In the genomic region with DNA sequence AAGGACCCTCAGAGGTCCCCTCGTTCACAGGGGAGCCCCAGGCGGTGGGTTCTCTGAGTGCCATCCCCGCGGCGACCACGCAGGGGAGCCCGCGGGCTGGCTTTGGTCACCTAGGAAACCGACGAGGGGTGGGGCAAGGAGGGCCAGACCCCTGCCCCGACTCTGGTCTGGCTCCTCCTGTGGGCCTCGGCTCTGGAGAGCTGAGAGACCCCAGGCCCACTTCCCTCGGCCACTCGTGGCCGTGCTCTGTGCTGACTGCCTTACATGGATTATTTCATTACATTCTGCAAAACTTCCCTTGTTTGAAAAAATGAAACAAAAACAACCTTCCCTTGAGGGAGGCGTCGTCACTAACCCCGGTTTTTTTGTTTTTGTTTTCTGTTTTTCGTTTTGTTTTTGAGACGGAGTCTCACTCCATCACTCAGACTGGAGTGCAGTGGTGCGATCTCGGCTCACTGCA, we compare ENCODE assay signal across 8 cellular contexts. TPM values are rescaled to one million over a fixed set of nuclear protein-coding genes. Genes with fewer than 3 reads are reported as not detected.
A peak's percentile ranks its signal among the peaks of the same experiment; 100 is the strongest.
DNase-seq lines count a peak whose midpoint lies in the region; ATAC-seq and TF ChIP-seq lines count a peak whose summit lies in the region.

No MANE protein-coding gene starts in this region.

- H3K36me3 Mint-ChIP-seq in WTC11 = peaks cover 4% of the 10 kb centered on the region
- peaks cover 6% of the 10 kb centered on the region for H3K36me3 Mint-ChIP-seq in central memory CD8-positive, alpha-beta T cell (ENCODE audit: insufficient read depth)

- TF ChIP-seq CTCF in WTC11 (IDR thresholded peaks at IDR 0.05) = peak; percentile 77

- H3K9me3 Mint-ChIP-seq in WTC11 = peaks cover 17% of the 10 kb centered on the region
- no peaks in the 10 kb centered on the region for H3K9me3 Mint-ChIP-seq in central memory CD8-positive, alpha-beta T cell

- peak overlapping the region; percentile 36 for H3K4me3 Mint-ChIP-seq in WTC11
- H3K4me3 Mint-ChIP-seq in central memory CD8-positive, alpha-beta T cell = peak overlapping the region; percentile 87

- peaks cover 14% of the 10 kb centered on the region for H3K27me3 Mint-ChIP-seq in WTC11 (ENCODE audit: low read depth)
- H3K27me3 Mint-ChIP-seq in central memory CD8-positive, alpha-beta T cell = peaks cover 6% of the 10 kb centered on the region

- CTCF ChIA-PET in WTC11 (lab: Charles Lee) = interaction anchor here (0.6 to 2.6 kb wide), 24 partner anchors 8 to 289 kb away, joined by 3 to 18 read pairs (median 4); no protein-coding TSS in a partner anchor

- POLR2A ChIA-PET in WTC11 (lab: Charles Lee) = no interaction called here

- peak; percentile 68 for ATAC-seq in GM18868 (IDR thresholded peaks at IDR 0.05; ENCODE audit: unreplicated experiment)
- ATAC-seq in WTC11 = peak; percentile 99
- ATAC-seq in central memory CD8-positive, alpha-beta T cell (replicated peaks; ENCODE audit: extremely low read depth, poor library complexity, severe bottlenecking) = peak; percentile 71

- DNase-seq in AG08395 (ENCODE audit: low spot score) (peak; percentile 53), HT-29 (ENCODE audit: low spot score) (peak; percentile 2), WTC11 (ENCODE audit: low spot score) (peak; percentile 86), medulla oblongata (ENCODE audit: extremely low spot score) (peak; percentile 46), SIG-M5 (lab: John Stamatoyannopoulos, UW) (no peak)
- DNase-seq in central memory CD8-positive, alpha-beta T cell (ENCODE audit: low spot score in 2 of 2) = peak; percentile 59 to 71
- peak; percentile 60 for DNase-seq in stimulated activated CD8-positive, alpha-beta memory T cell treated with anti-CD3 and anti-CD28 coated beads, Interleukin-4, amount 100 ng/mL, for 24 hours (ENCODE audit: low read depth)

- peaks cover 6% of the 10 kb centered on the region for H3K4me1 Mint-ChIP-seq in WTC11
- peaks cover 27% of the 10 kb centered on the region for H3K4me1 Mint-ChIP-seq in central memory CD8-positive, alpha-beta T cell

- H3K27ac Mint-ChIP-seq in WTC11 = peak overlapping the region; percentile 77; the same call in 1 of the 2 replicates
- H3K27ac Mint-ChIP-seq in central memory CD8-positive, alpha-beta T cell (ENCODE audit: low read depth) = peak overlapping the region; percentile 95

TF ChIP-seq in WTC11, 78 proteins besides CTCF, POLR2A, EP300 and RAD21 (continues in another document):
- TF ChIP-seq, protein P1, sequence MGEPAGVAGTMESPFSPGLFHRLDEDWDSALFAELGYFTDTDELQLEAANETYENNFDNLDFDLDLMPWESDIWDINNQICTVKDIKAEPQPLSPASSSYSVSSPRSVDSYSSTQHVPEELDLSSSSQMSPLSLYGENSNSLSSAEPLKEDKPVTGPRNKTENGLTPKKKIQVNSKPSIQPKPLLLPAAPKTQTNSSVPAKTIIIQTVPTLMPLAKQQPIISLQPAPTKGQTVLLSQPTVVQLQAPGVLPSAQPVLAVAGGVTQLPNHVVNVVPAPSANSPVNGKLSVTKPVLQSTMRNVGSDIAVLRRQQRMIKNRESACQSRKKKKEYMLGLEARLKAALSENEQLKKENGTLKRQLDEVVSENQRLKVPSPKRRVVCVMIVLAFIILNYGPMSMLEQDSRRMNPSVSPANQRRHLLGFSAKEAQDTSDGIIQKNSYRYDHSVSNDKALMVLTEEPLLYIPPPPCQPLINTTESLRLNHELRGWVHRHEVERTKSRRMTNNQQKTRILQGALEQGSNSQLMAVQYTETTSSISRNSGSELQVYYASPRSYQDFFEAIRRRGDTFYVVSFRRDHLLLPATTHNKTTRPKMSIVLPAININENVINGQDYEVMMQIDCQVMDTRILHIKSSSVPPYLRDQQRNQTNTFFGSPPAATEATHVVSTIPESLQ (CRISPR knock-in tag; IDR thresholded peaks at IDR 0.05) = no peak
- TF ChIP-seq ERG (CRISPR knock-in tag; IDR thresholded peaks at IDR 0.05) (no peak), ZSCAN18 (CRISPR knock-in tag; IDR thresholded peaks at IDR 0.05) (no peak), RELA (CRISPR knock-in tag; IDR thresholded peaks at IDR 0.05; ENCODE audit: borderline replicate concordance) (no peak), HMGA2 (CRISPR knock-in tag; IDR thresholded peaks at IDR 0.05) (no peak), E2F5 (CRISPR knock-in tag; IDR thresholded peaks at IDR 0.05) (no peak), ZBTB21 (CRISPR knock-in tag; IDR thresholded peaks at IDR 0.05; ENCODE audit: borderline replicate concordance) (no peak), ZNF138 (CRISPR knock-in tag; conservative IDR thresholded peaks at IDR 0.05) (no peak), NFATC4 (CRISPR knock-in tag; IDR thresholded peaks at IDR 0.05) (no peak), TCF7 (CRISPR knock-in tag; IDR thresholded peaks at IDR 0.05; ENCODE audit: low read depth) (no peak), PRRX2 (CRISPR knock-in tag; IDR thresholded peaks at IDR 0.05) (no peak), ZNF317 (CRISPR knock-in tag; IDR thresholded peaks at IDR 0.05; ENCODE audit: borderline replicate concordance, low read depth) (no peak), RORB (CRISPR knock-in tag; IDR thresholded peaks at IDR 0.05) (no peak)
- TF ChIP-seq, protein P2, sequence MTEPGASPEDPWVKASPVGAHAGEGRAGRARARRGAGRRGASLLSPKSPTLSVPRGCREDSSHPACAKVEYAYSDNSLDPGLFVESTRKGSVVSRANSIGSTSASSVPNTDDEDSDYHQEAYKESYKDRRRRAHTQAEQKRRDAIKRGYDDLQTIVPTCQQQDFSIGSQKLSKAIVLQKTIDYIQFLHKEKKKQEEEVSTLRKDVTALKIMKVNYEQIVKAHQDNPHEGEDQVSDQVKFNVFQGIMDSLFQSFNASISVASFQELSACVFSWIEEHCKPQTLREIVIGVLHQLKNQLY (CRISPR knock-in tag; IDR thresholded peaks at IDR 0.05) = no peak
- TF ChIP-seq, protein P3, sequence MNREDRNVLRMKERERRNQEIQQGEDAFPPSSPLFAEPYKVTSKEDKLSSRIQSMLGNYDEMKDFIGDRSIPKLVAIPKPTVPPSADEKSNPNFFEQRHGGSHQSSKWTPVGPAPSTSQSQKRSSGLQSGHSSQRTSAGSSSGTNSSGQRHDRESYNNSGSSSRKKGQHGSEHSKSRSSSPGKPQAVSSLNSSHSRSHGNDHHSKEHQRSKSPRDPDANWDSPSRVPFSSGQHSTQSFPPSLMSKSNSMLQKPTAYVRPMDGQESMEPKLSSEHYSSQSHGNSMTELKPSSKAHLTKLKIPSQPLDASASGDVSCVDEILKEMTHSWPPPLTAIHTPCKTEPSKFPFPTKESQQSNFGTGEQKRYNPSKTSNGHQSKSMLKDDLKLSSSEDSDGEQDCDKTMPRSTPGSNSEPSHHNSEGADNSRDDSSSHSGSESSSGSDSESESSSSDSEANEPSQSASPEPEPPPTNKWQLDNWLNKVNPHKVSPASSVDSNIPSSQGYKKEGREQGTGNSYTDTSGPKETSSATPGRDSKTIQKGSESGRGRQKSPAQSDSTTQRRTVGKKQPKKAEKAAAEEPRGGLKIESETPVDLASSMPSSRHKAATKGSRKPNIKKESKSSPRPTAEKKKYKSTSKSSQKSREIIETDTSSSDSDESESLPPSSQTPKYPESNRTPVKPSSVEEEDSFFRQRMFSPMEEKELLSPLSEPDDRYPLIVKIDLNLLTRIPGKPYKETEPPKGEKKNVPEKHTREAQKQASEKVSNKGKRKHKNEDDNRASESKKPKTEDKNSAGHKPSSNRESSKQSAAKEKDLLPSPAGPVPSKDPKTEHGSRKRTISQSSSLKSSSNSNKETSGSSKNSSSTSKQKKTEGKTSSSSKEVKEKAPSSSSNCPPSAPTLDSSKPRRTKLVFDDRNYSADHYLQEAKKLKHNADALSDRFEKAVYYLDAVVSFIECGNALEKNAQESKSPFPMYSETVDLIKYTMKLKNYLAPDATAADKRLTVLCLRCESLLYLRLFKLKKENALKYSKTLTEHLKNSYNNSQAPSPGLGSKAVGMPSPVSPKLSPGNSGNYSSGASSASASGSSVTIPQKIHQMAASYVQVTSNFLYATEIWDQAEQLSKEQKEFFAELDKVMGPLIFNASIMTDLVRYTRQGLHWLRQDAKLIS (CRISPR knock-in tag; IDR thresholded peaks at IDR 0.05; ENCODE audit: borderline replicate concordance) = no peak

RNA-seq across cellular contexts. Expression of gene CYTH4, which starts 15.2 kb away (rescaled TPM):
- total RNA-seq in HT-29 (2014; rRNA removed; shearing (Covaris generic)) = not detected in 2 replicates
- total RNA-seq in WTC11 (2021) = 0.11 to 0.16 TPM (median 0.15 TPM) in 3 replicates

RNA-seq across cellular contexts. Expression of gene RAC2, which starts 23.1 kb away (rescaled TPM):
- 6.7 and 7.3 TPM in 2 replicates for total RNA-seq in HT-29 (2014; rRNA removed; shearing (Covaris generic))
- 3.6 to 4.9 TPM (median 4.9 TPM) in 3 replicates for total RNA-seq in WTC11 (2021)

RNA-seq across cellular contexts. Expression of gene SSTR3, which starts 54.9 kb away (rescaled TPM):
- total RNA-seq in HT-29 (2014; rRNA removed; shearing (Covaris generic)) = not detected in 2 replicates
- 0.21 to 0.25 TPM (median 0.22 TPM) in 3 replicates for total RNA-seq in WTC11 (2021)
